In genomic region chr1:241659016-241659415, GRCh38 we compare ENCODE assay signal across 11 cellular contexts. TPM values are rescaled to one million over a fixed set of nuclear protein-coding genes. Genes with fewer than 3 reads are reported as not detected.
"Had no signal": no experiment of that assay in that cellular context is flagged by ENCODE, and none has a peak within 500 bp of the region (broad histone marks: within the 10 kb centered on the region; RNA-seq: fewer than 3 reads in every experiment).

No MANE protein-coding gene starts in this region.

RNA-seq across cellular contexts. Expression of gene WDR64, which starts 6.9 kb away (rescaled TPM):
- total RNA-seq: stomach, subcutaneous adipose tissue, suprapubic skin, temporal lobe, thoracic aorta, thyroid gland, transverse colon, upper lobe of right lung, ureter, urinary bladder, vagina had no signal
